Comparison of ENCODE assay signal across 9 cellular contexts in genomic region chr7:44103566-44103940, GRCh38. TPM values are rescaled to one million over a fixed set of nuclear protein-coding genes. Genes with fewer than 3 reads are reported as not detected.
DNase-seq lines count a peak whose midpoint lies in the region; ATAC-seq and TF ChIP-seq lines count a peak whose summit lies in the region.
"Had no signal": no experiment of that assay in that cellular context is flagged by ENCODE, and none has a peak within 500 bp of the region (broad histone marks: within the 10 kb centered on the region; RNA-seq: fewer than 3 reads in every experiment).

No MANE protein-coding gene starts in this region.

- H3K4me1 Mint-ChIP-seq in activated T-helper 1 cell treated with anti-CD3 and anti-CD28 coated beads, Interleukin-12 subunit alpha, Interleukin-12 subunit beta, Interleukin-2, Interleukin-4 antibody, amounts not matched to agents 30 ng/mL and 10 ng/mL and 1 ng/mL, durations not matched to agents 14 hours and 24 hours and 36 hours (ENCODE audit: low read depth): peaks cover 10% of the 10 kb centered on the region
- peaks cover 20% of the 10 kb centered on the region for H3K4me1 Mint-ChIP-seq in stimulated activated effector memory CD8-positive, alpha-beta T cell treated with anti-CD3 and anti-CD28 coated beads, Interleukin-12 subunit alpha, Interleukin-12 subunit beta, amount 100 ng/mL, for 72 hours

- no peaks in the 10 kb centered on the region for H3K79me2 ChIP-seq in PC-9 (ENCODE audit: low read depth)

- 0 out of 2 replicates have a peak, but pooled peaks cover 7% of the 10 kb centered on the region for H3K4me1 ChIP-seq in PC-9 (replicated peaks; ENCODE audit: insufficient read depth)

- TF ChIP-seq CTCF in HFF-Myc (IDR thresholded peaks at IDR 0.05; ENCODE audit: low read depth, low read length, missing control alignments): no peak
- TF ChIP-seq CTCF in PC-9 (conservative IDR thresholded peaks at IDR 0.05): no peak

- H3K9me3 Mint-ChIP-seq in activated T-helper 1 cell treated with anti-CD3 and anti-CD28 coated beads, Interleukin-12 subunit alpha, Interleukin-12 subunit beta, Interleukin-2, Interleukin-4 antibody, amounts not matched to agents 30 ng/mL and 10 ng/mL and 1 ng/mL, durations not matched to agents 14 hours and 24 hours and 36 hours: no peaks in the 10 kb centered on the region
- H3K9me3 Mint-ChIP-seq in stimulated activated effector memory CD8-positive, alpha-beta T cell treated with anti-CD3 and anti-CD28 coated beads, Interleukin-12 subunit alpha, Interleukin-12 subunit beta, amount 100 ng/mL, for 72 hours: no peaks in the 10 kb centered on the region

- POLR2A ChIA-PET in PC-9 (lab: Charles Lee; ENCODE audit: unreplicated experiment): no interaction called here

- ATAC-seq in stimulated activated effector memory CD8-positive, alpha-beta T cell treated with anti-CD3 and anti-CD28 coated beads, Interleukin-12 subunit alpha, Interleukin-12 subunit beta, amount 100 ng/mL, for 72 hours: no peak

- H3K27me3 Mint-ChIP-seq in activated T-helper 1 cell treated with anti-CD3 and anti-CD28 coated beads, Interleukin-12 subunit alpha, Interleukin-12 subunit beta, Interleukin-2, Interleukin-4 antibody, amounts not matched to agents 30 ng/mL and 10 ng/mL and 1 ng/mL, durations not matched to agents 14 hours and 24 hours and 36 hours (ENCODE audit: insufficient read depth): peaks cover 20% of the 10 kb centered on the region

- no peak overlapping the region for H3K27ac ChIP-seq in PC-9

- 0 out of 2 replicates have a peak overlapping the region, but pooled peaks have one; percentile 5 for H3K4me3 ChIP-seq in HFF-Myc (replicated peaks; ENCODE audit: low read depth, low read length)
- H3K4me3 ChIP-seq in PC-9: no peak overlapping the region

- BruUV-seq in PC-9 (replicated peaks; lab: Mats Ljungman, UMichigan): no TSS peak

- intact Hi-C loops in activated T-helper 1 cell treated with anti-CD3 and anti-CD28 coated beads, Interleukin-12 subunit alpha, Interleukin-12 subunit beta, Interleukin-2, Interleukin-4 antibody, amounts not matched to agents 30 ng/mL and 10 ng/mL and 1 ng/mL, durations not matched to agents 14 hours and 24 hours and 36 hours (cut with micrococcal nuclease): no loop called here
- intact Hi-C loops in PC-9 (cut with micrococcal nuclease; ENCODE audit: unreplicated experiment): no loop called here

- no peaks in the 10 kb centered on the region for H3K36me3 Mint-ChIP-seq in activated T-helper 1 cell treated with anti-CD3 and anti-CD28 coated beads, Interleukin-12 subunit alpha, Interleukin-12 subunit beta, Interleukin-2, Interleukin-4 antibody, amounts not matched to agents 30 ng/mL and 10 ng/mL and 1 ng/mL, durations not matched to agents 14 hours and 24 hours and 36 hours (ENCODE audit: low read depth)
- H3K36me3 Mint-ChIP-seq in stimulated activated effector memory CD8-positive, alpha-beta T cell treated with anti-CD3 and anti-CD28 coated beads, Interleukin-12 subunit alpha, Interleukin-12 subunit beta, amount 100 ng/mL, for 72 hours: peaks cover 6% of the 10 kb centered on the region

- H3K36me3 ChIP-seq in PC-9 (ENCODE audit: low read depth): no peaks in the 10 kb centered on the region

- H3K9me2 ChIP-seq in PC-9 (ENCODE audit: insufficient read depth): no peaks in the 10 kb centered on the region

- CTCF ChIA-PET in PC-9 (lab: Charles Lee): no interaction called here

- H2AFZ ChIP-seq in PC-9: no peak overlapping the region

- no peak overlapping the region for H3K4me2 ChIP-seq in PC-9

- H3K27ac Mint-ChIP-seq in activated T-helper 1 cell treated with anti-CD3 and anti-CD28 coated beads, Interleukin-12 subunit alpha, Interleukin-12 subunit beta, Interleukin-2, Interleukin-4 antibody, amounts not matched to agents 30 ng/mL and 10 ng/mL and 1 ng/mL, durations not matched to agents 14 hours and 24 hours and 36 hours: no peak overlapping the region
- H3K27ac Mint-ChIP-seq in stimulated activated effector memory CD8-positive, alpha-beta T cell treated with anti-CD3 and anti-CD28 coated beads, Interleukin-12 subunit alpha, Interleukin-12 subunit beta, amount 100 ng/mL, for 72 hours: no peak overlapping the region

- peak overlapping the region; percentile 74 for H3K4me3 Mint-ChIP-seq in activated T-helper 1 cell treated with anti-CD3 and anti-CD28 coated beads, Interleukin-12 subunit alpha, Interleukin-12 subunit beta, Interleukin-2, Interleukin-4 antibody, amounts not matched to agents 30 ng/mL and 10 ng/mL and 1 ng/mL, durations not matched to agents 14 hours and 24 hours and 36 hours
- peak overlapping the region; percentile 55 for H3K4me3 Mint-ChIP-seq in stimulated activated effector memory CD8-positive, alpha-beta T cell treated with anti-CD3 and anti-CD28 coated beads, Interleukin-12 subunit alpha, Interleukin-12 subunit beta, amount 100 ng/mL, for 72 hours

- no peaks in the 10 kb centered on the region for H3K27me3 ChIP-seq in PC-9 (ENCODE audit: insufficient read depth, low read depth)

- H3K9me3 ChIP-seq in PC-9 (ENCODE audit: insufficient read depth, low read depth): no peaks in the 10 kb centered on the region

- peaks cover 5% of the 10 kb centered on the region; the same call in 1 of the 2 replicates for H3F3A ChIP-seq in PC-9 (ENCODE audit: insufficient read depth, low read depth)

- DNase-seq in HFF-Myc (ENCODE audit: extremely low read depth, low read depth) (no peak), iPS-NIHi11 (ENCODE audit: low spot score) (peak; percentile 28), PC-9 (no peak), medulla oblongata (ENCODE audit: extremely low spot score) (no peak), GF-D8 (lab: John Stamatoyannopoulos, UW) (no peak)
- no peak for DNase-seq in activated T-helper 1 cell treated with anti-CD3 and anti-CD28 coated beads, Interleukin-12 subunit alpha, Interleukin-12 subunit beta, Interleukin-2, Interleukin-4 antibody, amounts not matched to agents 30 ng/mL and 10 ng/mL and 1 ng/mL, durations not matched to agents 14 hours and 24 hours and 36 hours (ENCODE audit: low spot score)
- no peak for DNase-seq in stimulated activated effector memory CD8-positive, alpha-beta T cell treated with anti-CD3 and anti-CD28 coated beads, Interleukin-12 subunit alpha, Interleukin-12 subunit beta, amount 100 ng/mL, for 72 hours (ENCODE audit: low spot score in 2 of 2)
- no peak for DNase-seq in activated CD8-positive, alpha-beta memory T cell treated with anti-CD3 and anti-CD28 coated beads, Interleukin-2, amount 50 U/mL, for 4 hours
- DNase-seq: NCI-H345 had no signal

- H4K20me1 ChIP-seq in PC-9 (ENCODE audit: insufficient read depth): no peaks in the 10 kb centered on the region

RNA-seq across cellular contexts. Expression of gene AEBP1, which starts 0.6 kb away (rescaled TPM):
- total RNA-seq in activated T-helper 1 cell treated with anti-CD3 and anti-CD28 coated beads, Interleukin-12 subunit alpha, Interleukin-12 subunit beta, Interleukin-2, Interleukin-4 antibody, amounts not matched to agents 30 ng/mL and 10 ng/mL and 1 ng/mL, durations not matched to agents 14 hours and 24 hours and 36 hours: 17.0 and 17.2 TPM in 2 replicates
- total RNA-seq in PC-9 (2021): 0.33 and 0.98 TPM in 2 replicates

RNA-seq across cellular contexts. Expression of gene POLD2, which starts 19.8 kb away (rescaled TPM):
- total RNA-seq in activated T-helper 1 cell treated with anti-CD3 and anti-CD28 coated beads, Interleukin-12 subunit alpha, Interleukin-12 subunit beta, Interleukin-2, Interleukin-4 antibody, amounts not matched to agents 30 ng/mL and 10 ng/mL and 1 ng/mL, durations not matched to agents 14 hours and 24 hours and 36 hours: 234 and 250 TPM in 2 replicates
- total RNA-seq in PC-9 (2021): 217 and 249 TPM in 2 replicates

RNA-seq across cellular contexts. Expression of gene POLM, which starts 21.2 kb away (rescaled TPM):
- total RNA-seq in activated T-helper 1 cell treated with anti-CD3 and anti-CD28 coated beads, Interleukin-12 subunit alpha, Interleukin-12 subunit beta, Interleukin-2, Interleukin-4 antibody, amounts not matched to agents 30 ng/mL and 10 ng/mL and 1 ng/mL, durations not matched to agents 14 hours and 24 hours and 36 hours: 36.9 and 41.7 TPM in 2 replicates
- total RNA-seq in PC-9 (2021): 58.8 and 59.1 TPM in 2 replicates

RNA-seq across cellular contexts. Expression of gene MYL7, which starts 37.6 kb away (rescaled TPM):
- not detected in 2 replicates for total RNA-seq in activated T-helper 1 cell treated with anti-CD3 and anti-CD28 coated beads, Interleukin-12 subunit alpha, Interleukin-12 subunit beta, Interleukin-2, Interleukin-4 antibody, amounts not matched to agents 30 ng/mL and 10 ng/mL and 1 ng/mL, durations not matched to agents 14 hours and 24 hours and 36 hours
- not detected in 2 replicates for total RNA-seq in PC-9 (2021)

RNA-seq across cellular contexts. Expression of gene PGAM2, which starts 38.2 kb away (rescaled TPM):
- 0.42 and 0.78 TPM in 2 replicates for total RNA-seq in activated T-helper 1 cell treated with anti-CD3 and anti-CD28 coated beads, Interleukin-12 subunit alpha, Interleukin-12 subunit beta, Interleukin-2, Interleukin-4 antibody, amounts not matched to agents 30 ng/mL and 10 ng/mL and 1 ng/mL, durations not matched to agents 14 hours and 24 hours and 36 hours
- 4.2 and 9.7 TPM in 2 replicates for total RNA-seq in PC-9 (2021)
